In the genomic region with DNA sequence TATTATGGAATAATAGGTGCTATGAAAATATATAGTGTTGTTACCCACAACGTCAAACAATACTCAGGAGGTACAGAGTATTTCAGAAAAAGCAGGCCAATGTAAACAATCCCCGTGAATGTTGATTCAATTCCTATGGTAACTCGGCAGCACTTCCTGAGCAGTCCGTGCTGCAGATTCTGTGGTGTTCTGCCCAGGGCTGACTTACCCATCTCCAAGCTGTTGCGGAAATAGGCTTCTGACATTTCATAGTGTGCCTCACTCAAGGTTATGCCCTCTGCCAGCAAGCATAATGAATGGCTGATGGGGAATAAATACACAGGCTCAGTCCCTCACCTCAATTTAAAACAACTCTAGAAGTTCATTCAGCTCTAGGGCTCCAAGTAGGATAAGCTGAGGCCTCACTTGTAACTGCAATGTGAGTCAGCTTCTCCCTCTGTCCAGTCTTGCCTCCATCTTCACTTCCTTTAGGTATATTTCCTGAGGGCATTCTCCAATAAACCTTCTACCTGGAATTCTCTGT, we compare ENCODE assay signal across 9 cellular contexts.
A peak's percentile ranks its signal among the peaks of the same experiment; 100 is the strongest.
DNase-seq lines count a peak whose midpoint lies in the region; ATAC-seq and TF ChIP-seq lines count a peak whose summit lies in the region.
"Had no signal": no experiment of that assay in that cellular context is flagged by ENCODE, and none has a peak within 500 bp of the region (broad histone marks: within the 10 kb centered on the region; RNA-seq: fewer than 3 reads in every experiment).

No MANE protein-coding gene starts in this region.

- no peaks in the 10 kb centered on the region for H3K9me2 ChIP-seq in hepatocyte (replicated peaks; ENCODE audit: insufficient read depth)

- H3K27me3 ChIP-seq in right atrium auricular region (no peaks in the 10 kb centered on the region), hepatocyte (no peaks in the 10 kb centered on the region)
- H3K27me3 ChIP-seq: breast epithelium had no signal

- H3K9me3 ChIP-seq in right atrium auricular region (no peaks in the 10 kb centered on the region), hepatocyte (ENCODE audit: low read depth) (no peaks in the 10 kb centered on the region)
- H3K9me3 ChIP-seq: breast epithelium had no signal

- H2AFZ ChIP-seq in hepatocyte, result no peak overlapping the region

- intact Hi-C loops in left cardiac atrium (cut with DNase I), result no loop called here

- ATAC-seq in left cardiac atrium (peak in 1 of 2 donors; percentile 84), HG02588 (IDR thresholded peaks at IDR 0.05; ENCODE audit: unreplicated experiment) (no peak), HG02973 (IDR thresholded peaks at IDR 0.05; ENCODE audit: unreplicated experiment) (no peak)

- peak overlapping the region; percentile 37 for H3K27ac Mint-ChIP-seq in activated naive CD8-positive, alpha-beta T cell treated with anti-CD3 and anti-CD28 coated beads for 36 hours
- peak overlapping the region; percentile 36 for H3K27ac Mint-ChIP-seq in type B pancreatic cell

- no peaks in the 10 kb centered on the region for H3K79me2 ChIP-seq in hepatocyte

- H3K36me3 Mint-ChIP-seq in activated naive CD8-positive, alpha-beta T cell treated with anti-CD3 and anti-CD28 coated beads for 36 hours, result peaks cover 3% of the 10 kb centered on the region
- no peaks in the 10 kb centered on the region for H3K36me3 Mint-ChIP-seq in type B pancreatic cell

- no peak for TF ChIP-seq CTCF in right atrium auricular region (IDR thresholded peaks at IDR 0.05)
- no peak for TF ChIP-seq CTCF in hepatocyte (IDR thresholded peaks at IDR 0.05; ENCODE audit: poor library complexity)
- TF ChIP-seq CTCF in type B pancreatic cell (conservative IDR thresholded peaks at IDR 0.05), result no peak

- H3K4me3 ChIP-seq in right atrium auricular region (no peak overlapping the region), hepatocyte (no peak overlapping the region)
- H3K4me3 ChIP-seq: breast epithelium had no signal

- H3K27ac ChIP-seq in right atrium auricular region (no peak overlapping the region), hepatocyte (peak overlapping the region; percentile 41)
- H3K27ac ChIP-seq: breast epithelium had no signal

- H3K27me3 Mint-ChIP-seq in activated naive CD8-positive, alpha-beta T cell treated with anti-CD3 and anti-CD28 coated beads for 36 hours, result no peaks in the 10 kb centered on the region
- peaks cover 5% of the 10 kb centered on the region for H3K27me3 Mint-ChIP-seq in type B pancreatic cell

- no peaks in the 10 kb centered on the region for H3K4me1 ChIP-seq in right atrium auricular region
- peaks cover 5% of the 10 kb centered on the region for H3K4me1 ChIP-seq in hepatocyte (ENCODE audit: insufficient read depth)
- H3K4me1 ChIP-seq: breast epithelium had no signal

- no peak overlapping the region for H3K4me2 ChIP-seq in hepatocyte

- H3K9me3 Mint-ChIP-seq in activated naive CD8-positive, alpha-beta T cell treated with anti-CD3 and anti-CD28 coated beads for 36 hours, result peaks cover 7% of the 10 kb centered on the region
- peaks cover 7% of the 10 kb centered on the region for H3K9me3 Mint-ChIP-seq in type B pancreatic cell

- WGBS in hepatocyte (ENCODE audit: low lambda C conversion rate, missing lambda C conversion rate), result 18% methylated on average over 5 of the region's 5 CpGs

- no peaks in the 10 kb centered on the region for H4K20me1 ChIP-seq in hepatocyte (ENCODE audit: insufficient read depth, poor library complexity, severe bottlenecking)

- peaks cover 13% of the 10 kb centered on the region for H3K4me1 Mint-ChIP-seq in activated naive CD8-positive, alpha-beta T cell treated with anti-CD3 and anti-CD28 coated beads for 36 hours
- peaks cover 14% of the 10 kb centered on the region for H3K4me1 Mint-ChIP-seq in type B pancreatic cell (ENCODE audit: unreplicated experiment)

- H3K4me3 Mint-ChIP-seq in activated naive CD8-positive, alpha-beta T cell treated with anti-CD3 and anti-CD28 coated beads for 36 hours, result no peak overlapping the region
- peak overlapping the region; percentile 4 for H3K4me3 Mint-ChIP-seq in type B pancreatic cell

- DNase-seq in left cardiac atrium (peak; percentile 21), right atrium auricular region (ENCODE audit: low spot score) (no peak), hepatocyte (ENCODE audit: low spot score) (peak; percentile 51), type B pancreatic cell (ENCODE audit: extremely low spot score, unreplicated experiment) (no peak), NCI-H2171 (lab: John Stamatoyannopoulos, UW) (no peak)
- no peak for DNase-seq in activated naive CD8-positive, alpha-beta T cell treated with anti-CD3 and anti-CD28 coated beads for 36 hours

- H3K36me3 ChIP-seq in right atrium auricular region, result no peaks in the 10 kb centered on the region
- no peaks in the 10 kb centered on the region for H3K36me3 ChIP-seq in hepatocyte (replicated peaks; ENCODE audit: insufficient read depth, low read depth)
- H3K36me3 ChIP-seq: breast epithelium had no signal

Comparison
In these comparisons a context has a peak if more than half of its experiments do, and no peak if none do; other contexts are left out.
1. DNase-seq: peak in left cardiac atrium (single experiment) and hepatocyte (single experiment); none in right atrium auricular region (single experiment), activated naive CD8-positive, alpha-beta T cell treated with anti-CD3 and anti-CD28 coated beads for 36 hours (single experiment), type B pancreatic cell (single experiment) and NCI-H2171 (single experiment).